ENCODE assay signal across 8 cellular contexts in genomic region chr1:203663294-203663693, GRCh38. TPM values are rescaled to one million over a fixed set of nuclear protein-coding genes. Genes with fewer than 3 reads are reported as not detected.
DNase-seq lines count a peak whose midpoint lies in the region; ATAC-seq and TF ChIP-seq lines count a peak whose summit lies in the region.

No MANE protein-coding gene starts in this region.

- POLR2A ChIA-PET in activated CD8-positive, alpha-beta T cell treated with anti-CD3 and anti-CD28 coated beads, Interleukin-2, amount 10 ng/mL, durations not matched to agents 7 days and 5 days (lab: Charles Lee) = interaction anchor here (0.6 to 1.4 kb wide), 6 partner anchors 10 to 485 kb away, joined by 3 to 5 read pairs (median 3); no protein-coding TSS in a partner anchor

- no peaks in the 10 kb centered on the region for H3K36me3 Mint-ChIP-seq in activated naive CD4-positive, alpha-beta T cell treated with anti-CD3 and anti-CD28 coated beads, Interleukin-2, amount 50 U/mL, for 72 hours
- peaks cover 18% of the 10 kb centered on the region for H3K36me3 Mint-ChIP-seq in activated naive CD4-positive, alpha-beta T cell treated with anti-CD3 and anti-CD28 coated beads, Interleukin-2, amount 10 ng/mL, durations not matched to agents 7 days and 5 days
- peaks cover 31% of the 10 kb centered on the region for H3K36me3 Mint-ChIP-seq in activated CD8-positive, alpha-beta T cell treated with anti-CD3 and anti-CD28 coated beads, Interleukin-2, amount 10 ng/mL, durations not matched to agents 7 days and 5 days (ENCODE audit: low read depth)

- H3K27ac Mint-ChIP-seq in activated naive CD4-positive, alpha-beta T cell treated with anti-CD3 and anti-CD28 coated beads, Interleukin-2, amount 50 U/mL, for 72 hours = peak overlapping the region; percentile 82 to 90
- H3K27ac Mint-ChIP-seq in activated naive CD4-positive, alpha-beta T cell treated with anti-CD3 and anti-CD28 coated beads, Interleukin-2, amount 10 ng/mL, durations not matched to agents 7 days and 5 days = no peak overlapping the region
- H3K27ac Mint-ChIP-seq in activated CD8-positive, alpha-beta T cell treated with anti-CD3 and anti-CD28 coated beads, Interleukin-2, amount 10 ng/mL, durations not matched to agents 7 days and 5 days = peak overlapping the region; percentile 26

- H3K27me3 ChIP-seq in tibial nerve = no peaks in the 10 kb centered on the region

- H3K9me3 Mint-ChIP-seq in activated naive CD4-positive, alpha-beta T cell treated with anti-CD3 and anti-CD28 coated beads, Interleukin-2, amount 50 U/mL, for 72 hours = no peaks in the 10 kb centered on the region
- H3K9me3 Mint-ChIP-seq in activated naive CD4-positive, alpha-beta T cell treated with anti-CD3 and anti-CD28 coated beads, Interleukin-2, amount 10 ng/mL, durations not matched to agents 7 days and 5 days = no peaks in the 10 kb centered on the region
- no peaks in the 10 kb centered on the region for H3K9me3 Mint-ChIP-seq in activated CD8-positive, alpha-beta T cell treated with anti-CD3 and anti-CD28 coated beads, Interleukin-2, amount 10 ng/mL, durations not matched to agents 7 days and 5 days (ENCODE audit: insufficient read depth)

- CTCF ChIA-PET in activated naive CD4-positive, alpha-beta T cell treated with anti-CD3 and anti-CD28 coated beads, Interleukin-2, amount 10 ng/mL, durations not matched to agents 7 days and 5 days (lab: Charles Lee) = interaction anchor here (0.7 to 1.6 kb wide), 2 partner anchors 10 to 37 kb away, joined by 3 to 9 read pairs; partner anchors contain the start of gene ATP2B4
- CTCF ChIA-PET in activated CD8-positive, alpha-beta T cell treated with anti-CD3 and anti-CD28 coated beads, Interleukin-2, amount 10 ng/mL, durations not matched to agents 7 days and 5 days (lab: Charles Lee) = interaction anchor here (1.1 to 2.5 kb wide), 4 partner anchors 10 to 39 kb away, joined by 3 to 14 read pairs (median 8); no protein-coding TSS in a partner anchor

- peaks cover 47% of the 10 kb centered on the region for H3K4me1 Mint-ChIP-seq in activated naive CD4-positive, alpha-beta T cell treated with anti-CD3 and anti-CD28 coated beads, Interleukin-2, amount 10 ng/mL, durations not matched to agents 7 days and 5 days
- H3K4me1 Mint-ChIP-seq in activated CD8-positive, alpha-beta T cell treated with anti-CD3 and anti-CD28 coated beads, Interleukin-2, amount 10 ng/mL, durations not matched to agents 7 days and 5 days (ENCODE audit: low read depth) = peaks cover 70% of the 10 kb centered on the region

- no peak overlapping the region for H3K4me3 Mint-ChIP-seq in activated naive CD4-positive, alpha-beta T cell treated with anti-CD3 and anti-CD28 coated beads, Interleukin-2, amount 10 ng/mL, durations not matched to agents 7 days and 5 days
- no peak overlapping the region for H3K4me3 Mint-ChIP-seq in activated CD8-positive, alpha-beta T cell treated with anti-CD3 and anti-CD28 coated beads, Interleukin-2, amount 10 ng/mL, durations not matched to agents 7 days and 5 days

- no peaks in the 10 kb centered on the region for H3K9me3 ChIP-seq in tibial nerve

- TF ChIP-seq EP300 in tibial nerve (IDR thresholded peaks at IDR 0.05) = no peak

- DNase-seq in activated naive CD4-positive, alpha-beta T cell treated with anti-CD3 and anti-CD28 coated beads, Interleukin-2, amount 50 U/mL, for 72 hours (ENCODE audit: low spot score in 2 of 2) = no peak
- DNase-seq in activated naive CD4-positive, alpha-beta T cell treated with anti-CD3 and anti-CD28 coated beads, Interleukin-2, amount 10 ng/mL, durations not matched to agents 7 days and 5 days = no peak
- no peak for DNase-seq in activated CD8-positive, alpha-beta T cell treated with anti-CD3 and anti-CD28 coated beads, Interleukin-2, amount 10 ng/mL, durations not matched to agents 7 days and 5 days
- peak; percentile 84 for DNase-seq in hepatic stellate cell (ENCODE audit: low spot score)
- no peak for DNase-seq in tibial nerve (ENCODE audit: low spot score in 2 of 2)
- no peak for DNase-seq in NCI-H510A (lab: John Stamatoyannopoulos, UW)
- no peak for DNase-seq in activated gamma-delta T cell (lab: John Stamatoyannopoulos, UW)
- DNase-seq in SIG-M5 treated with dmso at 0.1 percent for 504 hours (lab: John Stamatoyannopoulos, UW; ENCODE audit: unreplicated experiment) = no peak

- H3K27me3 Mint-ChIP-seq in activated naive CD4-positive, alpha-beta T cell treated with anti-CD3 and anti-CD28 coated beads, Interleukin-2, amount 10 ng/mL, durations not matched to agents 7 days and 5 days = no peaks in the 10 kb centered on the region
- no peaks in the 10 kb centered on the region for H3K27me3 Mint-ChIP-seq in activated CD8-positive, alpha-beta T cell treated with anti-CD3 and anti-CD28 coated beads, Interleukin-2, amount 10 ng/mL, durations not matched to agents 7 days and 5 days (ENCODE audit: low read depth)

- no peak for TF ChIP-seq CTCF in tibial nerve (IDR thresholded peaks at IDR 0.05)

- no peak overlapping the region for H3K4me3 ChIP-seq in tibial nerve

- 72 to 92% methylated on average over 2 of the region's 2 CpGs for WGBS in tibial nerve, 2 donors

- peak overlapping the region in 3 of 4 donors; percentile 5 to 60 (median 58) for H3K27ac ChIP-seq in tibial nerve

- peaks cover 0 to 68% (median 34%) of the 10 kb centered on the region in 4 donors for H3K4me1 ChIP-seq in tibial nerve

- peak; percentile 95 to 97 for ATAC-seq in activated naive CD4-positive, alpha-beta T cell treated with anti-CD3 and anti-CD28 coated beads, Interleukin-2, amount 50 U/mL, for 72 hours
- peak; percentile 57 for ATAC-seq in activated CD8-positive, alpha-beta T cell treated with anti-CD3 and anti-CD28 coated beads, Interleukin-2, amount 10 ng/mL, durations not matched to agents 7 days and 5 days

- H3K36me3 ChIP-seq in tibial nerve = no peaks in the 10 kb centered on the region

- TF ChIP-seq POLR2A in tibial nerve (IDR thresholded peaks at IDR 0.05) = no peak

RNA-seq across cellular contexts. Expression of gene ATP2B4, which starts 36.7 kb away (rescaled TPM):
- 10 to 100 TPM; 12.2 to 56.1 TPM for total RNA-seq in activated naive CD4-positive, alpha-beta T cell treated with anti-CD3 and anti-CD28 coated beads, Interleukin-2, amount 50 U/mL, for 72 hours
- 10 to 100 TPM; 65.0 to 65.1 TPM for total RNA-seq in activated CD8-positive, alpha-beta T cell treated with anti-CD3 and anti-CD28 coated beads, Interleukin-2, amount 10 ng/mL, durations not matched to agents 7 days and 5 days
- total RNA-seq in tibial nerve = 100 to 1,000 TPM in 1 of 4 donors, 10 to 100 TPM in 3; 78.6 to 135 (median 85.0) TPM
